In genomic region chr7:15555385-15555859, GRCh38 we compare ENCODE assay signal across 12 cellular contexts. TPM values are rescaled to one million over a fixed set of nuclear protein-coding genes. Genes with fewer than 3 reads are reported as not detected.
A peak's percentile ranks its signal among the peaks of the same experiment; 100 is the strongest.
DNase-seq lines count a peak whose midpoint lies in the region; ATAC-seq, FAIRE-seq and TF ChIP-seq lines count a peak whose summit lies in the region.
"Had no signal": no experiment of that assay in that cellular context is flagged by ENCODE, and none has a peak within 500 bp of the region (broad histone marks: within the 10 kb centered on the region; RNA-seq: fewer than 3 reads in every experiment).

No MANE protein-coding gene starts in this region.

- H3K4me1 ChIP-seq in right lobe of liver (peaks cover 0 to 9% (median 0%) of the 10 kb centered on the region in 4 donors), Karpas-422 (ENCODE audit: low read length) (no peaks in the 10 kb centered on the region)

- no peak for DNase-seq in D721Med (ENCODE audit: insufficient read length, low spot score)
- peak in 2 of 3 experiments; percentile 32 to 89 for DNase-seq in NCI-H1417 (lab: John Stamatoyannopoulos, UW)
- DNase-seq in brain microvascular endothelial cell, result peak; percentile 24
- no peak for DNase-seq in right lobe of liver
- DNase-seq in posterior cingulate gyrus, result no peak
- no peak for DNase-seq in stimulated activated naive CD8-positive, alpha-beta T cell treated with anti-CD3 and anti-CD28 coated beads, Interleukin-15, amount 100 ng/mL, for 72 hours
- DNase-seq in Karpas-422, result no peak
- DNase-seq in nephron progenitor cell, result no peak
- DNase-seq: activated CD4-positive, alpha-beta T cell treated with anti-CD3 and anti-CD28 coated beads for 36 hours; activated naive CD8-positive, alpha-beta T cell treated with anti-CD3 and anti-CD28 coated beads, Interleukin-2, amount 10 ng/mL, durations not matched to agents 7 days and 5 days had no signal

- peak; percentile 62 to 80 (median 68) for ATAC-seq in right lobe of liver
- ATAC-seq in stimulated activated naive CD8-positive, alpha-beta T cell treated with anti-CD3 and anti-CD28 coated beads, Interleukin-15, amount 100 ng/mL, for 72 hours, result no peak
- ATAC-seq: activated CD4-positive, alpha-beta T cell treated with anti-CD3 and anti-CD28 coated beads for 36 hours; esophagus mucosa; Right ventricle myocardium inferior had no signal

- in situ Hi-C loops in brain microvascular endothelial cell (cut with HindIII; ENCODE audit: low pct_ligation_motif_present, low sequenced_read_pairs), result no loop called here

- H3K36me3 Mint-ChIP-seq in nephron progenitor cell (ENCODE audit: low read depth), result no peaks in the 10 kb centered on the region
- H3K36me3 Mint-ChIP-seq: activated naive CD8-positive, alpha-beta T cell treated with anti-CD3 and anti-CD28 coated beads, Interleukin-2, amount 10 ng/mL, durations not matched to agents 7 days and 5 days had no signal

- no peak overlapping the region for H3K27ac Mint-ChIP-seq in stimulated activated naive CD8-positive, alpha-beta T cell treated with anti-CD3 and anti-CD28 coated beads, Interleukin-15, amount 100 ng/mL, for 72 hours
- H3K27ac Mint-ChIP-seq in nephron progenitor cell, result no peak overlapping the region
- H3K27ac Mint-ChIP-seq: activated CD4-positive, alpha-beta T cell treated with anti-CD3 and anti-CD28 coated beads for 36 hours; activated naive CD8-positive, alpha-beta T cell treated with anti-CD3 and anti-CD28 coated beads, Interleukin-2, amount 10 ng/mL, durations not matched to agents 7 days and 5 days had no signal

- WGBS in right lobe of liver (ENCODE audit: insufficient coverage, low coverage, low lambda C conversion rate, missing lambda C conversion rate), result 29% methylated on average over 4 of the region's 4 CpGs

- no peaks in the 10 kb centered on the region for H3K9me3 Mint-ChIP-seq in stimulated activated naive CD8-positive, alpha-beta T cell treated with anti-CD3 and anti-CD28 coated beads, Interleukin-15, amount 100 ng/mL, for 72 hours
- peaks cover 4% of the 10 kb centered on the region for H3K9me3 Mint-ChIP-seq in nephron progenitor cell
- H3K9me3 Mint-ChIP-seq: activated naive CD8-positive, alpha-beta T cell treated with anti-CD3 and anti-CD28 coated beads, Interleukin-2, amount 10 ng/mL, durations not matched to agents 7 days and 5 days had no signal

- H3K9me3 ChIP-seq in right lobe of liver (no peaks in the 10 kb centered on the region), Karpas-422 (ENCODE audit: low read length) (no peaks in the 10 kb centered on the region; the same call in 1 of the 2 replicates)

- H3K79me2 ChIP-seq in Karpas-422 (ENCODE audit: low read length), result no peaks in the 10 kb centered on the region

- H3K4me1 Mint-ChIP-seq in stimulated activated naive CD8-positive, alpha-beta T cell treated with anti-CD3 and anti-CD28 coated beads, Interleukin-15, amount 100 ng/mL, for 72 hours, result no peaks in the 10 kb centered on the region
- H3K4me1 Mint-ChIP-seq in nephron progenitor cell, result peaks cover 24% of the 10 kb centered on the region
- H3K4me1 Mint-ChIP-seq: activated CD4-positive, alpha-beta T cell treated with anti-CD3 and anti-CD28 coated beads for 36 hours; activated naive CD8-positive, alpha-beta T cell treated with anti-CD3 and anti-CD28 coated beads, Interleukin-2, amount 10 ng/mL, durations not matched to agents 7 days and 5 days had no signal

- TF ChIP-seq CTCF in D721Med (IDR thresholded peaks at IDR 0.05; ENCODE audit: insufficient read depth, missing control alignments) (peak; percentile 31), brain microvascular endothelial cell (IDR thresholded peaks at IDR 0.05; ENCODE audit: low read depth, low read length, missing control alignments) (peak; percentile 54), right lobe of liver (IDR thresholded peaks at IDR 0.05) (peak; percentile 7 to 33 (median 22)), nephron progenitor cell (IDR thresholded peaks at IDR 0.05) (no peak)

- H3K4me3 Mint-ChIP-seq in stimulated activated naive CD8-positive, alpha-beta T cell treated with anti-CD3 and anti-CD28 coated beads, Interleukin-15, amount 100 ng/mL, for 72 hours, result no peak overlapping the region
- H3K4me3 Mint-ChIP-seq in nephron progenitor cell, result no peak overlapping the region
- H3K4me3 Mint-ChIP-seq: activated CD4-positive, alpha-beta T cell treated with anti-CD3 and anti-CD28 coated beads for 36 hours; activated naive CD8-positive, alpha-beta T cell treated with anti-CD3 and anti-CD28 coated beads, Interleukin-2, amount 10 ng/mL, durations not matched to agents 7 days and 5 days had no signal

- no peaks in the 10 kb centered on the region for H3K36me3 ChIP-seq in brain microvascular endothelial cell (replicated peaks)
- H3K36me3 ChIP-seq in right lobe of liver, result no peaks in the 10 kb centered on the region
- H3K36me3 ChIP-seq in Karpas-422 (ENCODE audit: insufficient read depth, low read length), result no peaks in the 10 kb centered on the region

- H3K4me2 ChIP-seq in Karpas-422 (ENCODE audit: low read depth, low read length, poor library complexity, severe bottlenecking), result no peak overlapping the region

- intact Hi-C loops in right lobe of liver (cut with DNase I), result no loop called here
- intact Hi-C loops in posterior cingulate gyrus (cut with DNase I), result loop anchor here (2.0 kb wide), 1 partner anchor 229 kb away; no protein-coding TSS in a partner anchor

- peak; percentile 38 for FAIRE-seq in D721Med (lab: Jason Lieb, UNC)

- no peaks in the 10 kb centered on the region for H4K20me1 ChIP-seq in Karpas-422 (ENCODE audit: insufficient read depth, low read depth, low read length)

- TF ChIP-seq POLR2A in right lobe of liver (IDR thresholded peaks at IDR 0.05), result no peak

- H2AFZ ChIP-seq in Karpas-422 (ENCODE audit: low read length), result no peak overlapping the region

- H3K9me2 ChIP-seq in Karpas-422 (replicated peaks; ENCODE audit: insufficient read depth, low read length), result 0 out of 2 replicates have a peak, but pooled peaks cover 2% of the 10 kb centered on the region

- H3K4me3 ChIP-seq in brain microvascular endothelial cell (ENCODE audit: low read depth, low read length) (no peak overlapping the region), right lobe of liver (peak overlapping the region in 2 of 3 donors; percentile 38 to 59), Karpas-422 (ENCODE audit: low read length) (no peak overlapping the region)

- no peak overlapping the region for H3K9ac ChIP-seq in Karpas-422 (ENCODE audit: low read length)

- H3K27me3 Mint-ChIP-seq in stimulated activated naive CD8-positive, alpha-beta T cell treated with anti-CD3 and anti-CD28 coated beads, Interleukin-15, amount 100 ng/mL, for 72 hours, result no peaks in the 10 kb centered on the region
- H3K27me3 Mint-ChIP-seq in nephron progenitor cell (ENCODE audit: low read depth, poor library complexity), result no peaks in the 10 kb centered on the region
- H3K27me3 Mint-ChIP-seq: activated CD4-positive, alpha-beta T cell treated with anti-CD3 and anti-CD28 coated beads for 36 hours; activated naive CD8-positive, alpha-beta T cell treated with anti-CD3 and anti-CD28 coated beads, Interleukin-2, amount 10 ng/mL, durations not matched to agents 7 days and 5 days had no signal

- H3K27me3 ChIP-seq in brain microvascular endothelial cell (replicated peaks) (no peaks in the 10 kb centered on the region), right lobe of liver (no peaks in the 10 kb centered on the region), Karpas-422 (ENCODE audit: low read length) (no peaks in the 10 kb centered on the region)

- H3K27ac ChIP-seq in brain microvascular endothelial cell (no peak overlapping the region), right lobe of liver (peak overlapping the region in 2 of 3 donors; percentile 65 to 75), Karpas-422 (ENCODE audit: low read length) (no peak overlapping the region)

RNA-seq across cellular contexts. Expression of gene AGMO, which starts 6.4 kb away (rescaled TPM):
- 10 to 100 TPM; 20.8 to 58.9 (median 33.7) TPM for total RNA-seq in right lobe of liver
- total RNA-seq in Karpas-422 (2014; rRNA removed; shearing (Covaris generic); ENCODE audit: low replicate concordance), result not detected in 2 replicates
- total RNA-seq: activated CD4-positive, alpha-beta T cell treated with anti-CD3 and anti-CD28 coated beads for 36 hours; activated naive CD8-positive, alpha-beta T cell treated with anti-CD3 and anti-CD28 coated beads, Interleukin-2, amount 10 ng/mL, durations not matched to agents 7 days and 5 days had no signal

Comparison
In these comparisons a context has a peak if more than half of its experiments do, and no peak if none do; other contexts are left out.
1. DNase-seq: peak in NCI-H1417 (2 of 3) and brain microvascular endothelial cell (single experiment); none in D721Med (single experiment), right lobe of liver (0 of 3), posterior cingulate gyrus (0 of 10), stimulated activated naive CD8-positive, alpha-beta T cell treated with anti-CD3 and anti-CD28 coated beads, Interleukin-15, amount 100 ng/mL, for 72 hours (0 of 2), Karpas-422 (single experiment) and nephron progenitor cell (single experiment).
2. H3K27ac ChIP-seq: peak in right lobe of liver (2 of 3); none in brain microvascular endothelial cell (single experiment) and Karpas-422 (single experiment).
3. H3K4me3 ChIP-seq: peak in right lobe of liver (2 of 3); none in brain microvascular endothelial cell (single experiment) and Karpas-422 (single experiment).
4. RNA of gene AGMO, which starts 6.4 kb away (total RNA-seq): 20.8 to 58.9 TPM in right lobe of liver; not detected in Karpas-422; every median in the first group is over 10 times any median in the second.